In genomic region chr10:2081501-2081900, GRCh38 we compare ENCODE assay signal across 18 cellular contexts.
DNase-seq lines count a peak whose midpoint lies in the region; ATAC-seq, FAIRE-seq and TF ChIP-seq lines count a peak whose summit lies in the region.
"Had no signal": no experiment of that assay in that cellular context is flagged by ENCODE, and none has a peak within 500 bp of the region (broad histone marks: within the 10 kb centered on the region; RNA-seq: fewer than 3 reads in every experiment).

No MANE protein-coding gene starts in this region.

- POLR2A ChIA-PET in HepG2 (lab: Yijun Ruan, JAX) = no interaction called here

- no peaks in the 10 kb centered on the region for H4K20me1 ChIP-seq in HepG2 (ENCODE audit: insufficient read depth, low read length)

- no TSS peak for BruUV-seq in HepG2 (replicated peaks; lab: Mats Ljungman, UMichigan)

- no peaks in the 10 kb centered on the region for H3K4me1 ChIP-seq in iPS DF 6.9 (ENCODE audit: control insufficient read depth, insufficient read depth, low read length)
- peaks cover 25% of the 10 kb centered on the region for H3K4me1 ChIP-seq in HepG2 (ENCODE audit: insufficient read depth, low read length)
- H3K4me1 ChIP-seq in prostate gland (replicated peaks) = no peaks in the 10 kb centered on the region
- peaks cover 13% of the 10 kb centered on the region in 3 donors for H3K4me1 ChIP-seq in pancreas
- H3K4me1 ChIP-seq: tibial nerve had no signal

- ATAC-seq in HG02588 (IDR thresholded peaks at IDR 0.05; ENCODE audit: unreplicated experiment) (peak; percentile 56), HepG2 (no peak), pancreas (no peak), GM21825 (IDR thresholded peaks at IDR 0.05; ENCODE audit: unreplicated experiment) (no peak)
- ATAC-seq: activated naive CD4-positive, alpha-beta T cell treated with anti-CD3 and anti-CD28 coated beads, Interleukin-2, amount 50 U/mL, for 72 hours had no signal

- H3K4me3 ChIP-seq in GM12864 (ENCODE audit: low read depth, low read length) (no peak overlapping the region), iPS DF 6.9 (ENCODE audit: low read length) (no peak overlapping the region), HepG2 (replicated peaks in 1 of 3; ENCODE audit: insufficient read depth in 1 of 3, low read depth in 2 of 3, low read length in 3 of 3) (no peak overlapping the region), prostate gland (no peak overlapping the region), pancreas (no peak overlapping the region)
- H3K4me3 ChIP-seq: tibial nerve had no signal

- CTCF ChIA-PET in HepG2 (lab: Yijun Ruan, JAX; ENCODE audit: low intra/inter-chr PET ratio, low total read pairs) = no interaction called here

- no peak for TF ChIP-seq RAD21 in HepG2 (CRISPR knock-in tag; IDR thresholded peaks at IDR 0.05)

- in situ Hi-C loops in HepG2 (cut with HindIII; ENCODE audit: extremely low pct_ligation_motif_present, low pct_unique_long_range_greater_than_20kb) = no loop called here

- H3K27ac ChIP-seq in iPS DF 6.9 (ENCODE audit: low read length) (no peak overlapping the region), HepG2 (ENCODE audit: extremely low read length, insufficient read depth, low read length) (no peak overlapping the region), prostate gland (no peak overlapping the region), pancreas (no peak overlapping the region)
- H3K27ac ChIP-seq: epithelial cell of prostate, KMS-11, tibial nerve had no signal

- no CpG with 5 or more reads among the region's 3 CpGs for WGBS in iPS DF 6.9 (ENCODE audit: insufficient coverage, insufficient read length)
- 43% methylated on average over 3 of the region's 3 CpGs for WGBS in HepG2 (ENCODE audit: low lambda C conversion rate)
- WGBS in prostate gland = 48% methylated on average over 3 of the region's 3 CpGs
- WGBS in pancreas, 2 donors = 63 to 85% methylated on average over 3 of the region's 3 CpGs

- DNase-seq in GM12864 (ENCODE audit: low read depth) = no peak
- DNase-seq in OCI-M1 (lab: John Stamatoyannopoulos, UW) = peak; percentile 3
- peak; percentile 33 for DNase-seq in iPS DF 6.9 (ENCODE audit: low read depth, low spot score)
- no peak for DNase-seq in HepG2 (ENCODE audit: low spot score)
- no peak for DNase-seq in prostate gland (ENCODE audit: low spot score)
- no peak for DNase-seq in pancreas
- DNase-seq: ACHN; central memory CD4-positive, alpha-beta T cell; NCI-H187 treated with DMSO at 0.1 percent for 48 hours; NCI-H69; SHP77 had no signal

- no peaks in the 10 kb centered on the region for H3K27me3 ChIP-seq in iPS DF 6.9 (ENCODE audit: control insufficient read depth, insufficient read depth, low read length)
- H3K27me3 ChIP-seq in HepG2 (ENCODE audit: control insufficient read depth in 1 of 2, insufficient read depth in 2 of 2, low read length in 2 of 2) = no peaks in the 10 kb centered on the region
- H3K27me3 ChIP-seq in prostate gland (replicated peaks; ENCODE audit: insufficient read depth) = no peaks in the 10 kb centered on the region
- no peaks in the 10 kb centered on the region for H3K27me3 ChIP-seq in pancreas
- H3K27me3 ChIP-seq: tibial nerve had no signal

- no peak for TF ChIP-seq POLR2A in HepG2 (IDR thresholded peaks at IDR 0.05; ENCODE audit: insufficient read depth in 1 of 2, low read depth in 2 of 2, low read length in 2 of 2)
- TF ChIP-seq POLR2A in prostate gland (IDR thresholded peaks at IDR 0.05) = no peak

- H3K9me3 ChIP-seq in iPS DF 6.9 (ENCODE audit: control insufficient read depth, insufficient read depth, low read length) = no peaks in the 10 kb centered on the region
- no peaks in the 10 kb centered on the region for H3K9me3 ChIP-seq in HepG2 (ENCODE audit: low read length)
- no peaks in the 10 kb centered on the region for H3K9me3 ChIP-seq in prostate gland
- no peaks in the 10 kb centered on the region for H3K9me3 ChIP-seq in pancreas
- H3K9me3 ChIP-seq: tibial nerve had no signal

- TF ChIP-seq CTCF in GM12864 (IDR thresholded peaks at IDR 0.05; ENCODE audit: low read depth, low read length, missing control alignments) (peak; percentile 38), HepG2 (CRISPR knock-in tag; IDR thresholded peaks at IDR 0.05) (no peak), prostate gland (IDR thresholded peaks at IDR 0.05) (no peak), pancreas (IDR thresholded peaks at IDR 0.05) (no peak)

- FAIRE-seq in HepG2 (lab: Jason Lieb, UNC) (no peak), pancreas (lab: Jason Lieb, UNC) (no peak)
- FAIRE-seq: H54 had no signal

- intact Hi-C loops in HepG2 (cut with micrococcal nuclease; ENCODE audit: unreplicated experiment) = no loop called here
- intact Hi-C loops in prostate gland (cut with DNase I) = no loop called here
- intact Hi-C loops in pancreas (cut with DNase I) = no loop called here

- no peak overlapping the region for H3K4me2 ChIP-seq in HepG2 (ENCODE audit: low read depth, low read length)
- H3K4me2 ChIP-seq: KMS-11 had no signal

- H3K9ac ChIP-seq in HepG2 (ENCODE audit: insufficient read depth, low read depth, low read length) = no peak overlapping the region
- H3K9ac ChIP-seq: KMS-11 had no signal

- no peaks in the 10 kb centered on the region for H3K79me2 ChIP-seq in HepG2 (ENCODE audit: insufficient read depth, low read length)

- H2AFZ ChIP-seq in HepG2 (ENCODE audit: low read length) = no peak overlapping the region

- H3K36me3 ChIP-seq in iPS DF 6.9 (ENCODE audit: control insufficient read depth, insufficient read depth, low read length) = no peaks in the 10 kb centered on the region
- H3K36me3 ChIP-seq in HepG2 (replicated peaks in 1 of 2; ENCODE audit: control insufficient read depth in 1 of 2, insufficient read depth in 2 of 2, low read length in 2 of 2) = no peaks in the 10 kb centered on the region
- H3K36me3 ChIP-seq in prostate gland = no peaks in the 10 kb centered on the region
- no peaks in the 10 kb centered on the region for H3K36me3 ChIP-seq in pancreas
- H3K36me3 ChIP-seq: tibial nerve had no signal

- TF ChIP-seq EP300 in HepG2 (IDR thresholded peaks at IDR 0.05; ENCODE audit: low read depth in 2 of 2, low read length in 2 of 2) (no peak), HepG2 (CRISPR knock-in tag; IDR thresholded peaks at IDR 0.05; ENCODE audit: borderline replicate concordance) (no peak)

TF ChIP-seq in HepG2, 621 proteins besides CTCF, POLR2A, EP300 and RAD21:
- TF ChIP-seq ZNF570 (CRISPR knock-in tag; IDR thresholded peaks at IDR 0.05; ENCODE audit: borderline replicate concordance) = no peak
- no peak for TF ChIP-seq HCFC1 (IDR thresholded peaks at IDR 0.05; ENCODE audit: low read depth, low read length)
- no peak for TF ChIP-seq IRX3 (CRISPR knock-in tag; IDR thresholded peaks at IDR 0.05; ENCODE audit: borderline replicate concordance, low read depth)
- no peak for TF ChIP-seq CCDC6 (CRISPR knock-in tag; IDR thresholded peaks at IDR 0.05)
- TF ChIP-seq YEATS4 (CRISPR knock-in tag; IDR thresholded peaks at IDR 0.05; ENCODE audit: borderline replicate concordance) = no peak
- no peak for TF ChIP-seq NBN (conservative IDR thresholded peaks at IDR 0.05)
- TF ChIP-seq NCOA2 (CRISPR knock-in tag; IDR thresholded peaks at IDR 0.05) = no peak
- TF ChIP-seq GLI4 (CRISPR knock-in tag; IDR thresholded peaks at IDR 0.05; ENCODE audit: borderline replicate concordance) = no peak
- no peak for TF ChIP-seq SYNCRIP (IDR thresholded peaks at IDR 0.05; ENCODE audit: insufficient read depth, low read depth, low read length)
- TF ChIP-seq XRCC5 (optimal IDR thresholded peaks at IDR 0.05; ENCODE audit: low read length) = no peak
- TF ChIP-seq, protein P1, sequence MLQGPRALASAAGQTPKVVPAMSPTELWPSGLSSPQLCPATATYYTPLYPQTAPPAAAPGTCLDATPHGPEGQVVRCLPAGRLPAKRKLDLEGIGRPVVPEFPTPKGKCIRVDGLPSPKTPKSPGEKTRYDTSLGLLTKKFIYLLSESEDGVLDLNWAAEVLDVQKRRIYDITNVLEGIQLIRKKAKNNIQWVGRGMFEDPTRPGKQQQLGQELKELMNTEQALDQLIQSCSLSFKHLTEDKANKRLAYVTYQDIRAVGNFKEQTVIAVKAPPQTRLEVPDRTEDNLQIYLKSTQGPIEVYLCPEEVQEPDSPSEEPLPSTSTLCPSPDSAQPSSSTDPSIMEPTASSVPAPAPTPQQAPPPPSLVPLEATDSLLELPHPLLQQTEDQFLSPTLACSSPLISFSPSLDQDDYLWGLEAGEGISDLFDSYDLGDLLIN (CRISPR knock-in tag; IDR thresholded peaks at IDR 0.05; ENCODE audit: borderline replicate concordance) = no peak
- no peak for TF ChIP-seq CBX5 (CRISPR knock-in tag; IDR thresholded peaks at IDR 0.05; ENCODE audit: borderline replicate concordance)
- no peak for TF ChIP-seq MIER2 (CRISPR knock-in tag; IDR thresholded peaks at IDR 0.05)

Comparison
In these comparisons a context has a peak if more than half of its experiments do, and no peak if none do; other contexts are left out.
1. DNase-seq: peak in OCI-M1 (single experiment) and iPS DF 6.9 (single experiment); none in GM12864 (single experiment), HepG2 (single experiment), prostate gland (single experiment) and pancreas (0 of 6).